ENCODE assay signal across 16 cellular contexts in the genomic region with DNA sequence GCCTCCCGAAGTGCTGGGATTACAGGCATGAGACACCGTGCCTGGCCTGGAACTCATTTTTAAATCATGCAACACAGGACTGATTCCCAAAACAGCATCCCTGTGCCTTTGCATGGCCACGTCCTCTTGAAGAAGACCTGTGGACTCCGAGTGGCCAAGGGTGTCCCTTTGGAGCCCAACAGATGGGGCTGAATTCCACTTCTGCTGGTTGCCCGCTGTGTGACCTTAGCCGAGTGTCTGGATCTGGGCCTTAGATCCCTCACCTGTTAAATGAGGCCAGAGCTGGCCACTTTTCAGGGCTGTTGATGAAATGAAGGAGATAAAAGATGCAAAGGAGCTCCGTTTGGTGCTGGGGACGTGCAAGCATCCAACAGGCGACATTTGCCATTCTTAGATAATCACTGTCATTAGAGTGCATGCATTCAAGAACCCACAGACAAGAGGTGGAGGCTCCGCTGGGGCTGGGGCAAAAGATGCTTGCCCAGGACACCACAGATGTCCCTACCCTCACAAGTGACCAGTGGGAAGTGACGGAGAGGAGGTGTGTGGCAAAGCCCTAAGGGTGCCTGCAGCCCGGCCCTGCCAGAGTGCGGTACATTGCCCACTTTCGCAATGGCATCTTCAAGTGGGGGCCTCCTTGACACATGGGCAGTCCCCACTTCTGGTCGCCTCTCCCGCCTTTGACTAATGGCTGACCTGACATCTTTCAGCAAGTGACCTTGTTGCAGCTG.
A peak's percentile ranks its signal among the peaks of the same experiment; 100 is the strongest.
DNase-seq lines count a peak whose midpoint lies in the region; ATAC-seq and TF ChIP-seq lines count a peak whose summit lies in the region.
"Had no signal": no experiment of that assay in that cellular context is flagged by ENCODE, and none has a peak within 500 bp of the region (broad histone marks: within the 10 kb centered on the region; RNA-seq: fewer than 3 reads in every experiment).

No MANE protein-coding gene starts in this region.

- peaks cover 5% of the 10 kb centered on the region in 2 donors for H3K4me1 Mint-ChIP-seq in natural killer cell
- H3K4me1 Mint-ChIP-seq in natural killer cell treated with Interleukin-12 subunit alpha and Interleukin-12 subunit beta and Interleukin-15 and Interleukin-18, amount 100 ng/mL, for 72 hours (ENCODE audit: low read depth in 2 of 2): peaks cover 6% of the 10 kb centered on the region in 2 donors

- no peak for TF ChIP-seq CTCF in natural killer cell (IDR thresholded peaks at IDR 0.05)

- no peak overlapping the region for H3K27ac Mint-ChIP-seq in natural killer cell
- H3K27ac Mint-ChIP-seq in natural killer cell treated with Interleukin-12 subunit alpha and Interleukin-12 subunit beta and Interleukin-15 and Interleukin-18, amount 100 ng/mL, for 72 hours: no peak overlapping the region
- H3K27ac Mint-ChIP-seq: CD4-positive, alpha-beta T cell had no signal

- H3K4me3 Mint-ChIP-seq in natural killer cell: no peak overlapping the region
- no peak overlapping the region for H3K4me3 Mint-ChIP-seq in natural killer cell treated with Interleukin-12 subunit alpha and Interleukin-12 subunit beta and Interleukin-15 and Interleukin-18, amount 100 ng/mL, for 72 hours
- H3K4me3 Mint-ChIP-seq: CD4-positive, alpha-beta T cell had no signal

- intact Hi-C loops in natural killer cell (cut with micrococcal nuclease): no loop called here
- intact Hi-C loops in sciatic nerve (cut with DNase I): no loop called here

- ATAC-seq in natural killer cell (no peak), sciatic nerve (no peak), GM21619 (IDR thresholded peaks at IDR 0.05; ENCODE audit: unreplicated experiment) (no peak), HG03045 (IDR thresholded peaks at IDR 0.05; ENCODE audit: unreplicated experiment) (no peak)
- ATAC-seq in natural killer cell treated with Interleukin-12 subunit alpha and Interleukin-12 subunit beta and Interleukin-15 and Interleukin-18, amount 100 ng/mL, for 72 hours: no peak

- H3K27me3 Mint-ChIP-seq in natural killer cell (ENCODE audit: low read depth in 2 of 2): no peaks in the 10 kb centered on the region
- H3K27me3 Mint-ChIP-seq in natural killer cell treated with Interleukin-12 subunit alpha and Interleukin-12 subunit beta and Interleukin-15 and Interleukin-18, amount 100 ng/mL, for 72 hours: no peaks in the 10 kb centered on the region
- H3K27me3 Mint-ChIP-seq: CD4-positive, alpha-beta T cell had no signal

- no peaks in the 10 kb centered on the region for H3K9me3 Mint-ChIP-seq in natural killer cell
- H3K9me3 Mint-ChIP-seq in natural killer cell treated with Interleukin-12 subunit alpha and Interleukin-12 subunit beta and Interleukin-15 and Interleukin-18, amount 100 ng/mL, for 72 hours: no peaks in the 10 kb centered on the region
- H3K9me3 Mint-ChIP-seq: CD4-positive, alpha-beta T cell had no signal

- peak; percentile 2 for DNase-seq in natural killer cell
- no peak for DNase-seq in natural killer cell treated with Interleukin-12 subunit alpha and Interleukin-12 subunit beta and Interleukin-15 and Interleukin-18, amount 100 ng/mL, for 72 hours (ENCODE audit: low spot score)
- DNase-seq in islet precursor cell: peak; percentile 51
- DNase-seq in sciatic nerve (ENCODE audit: low spot score): peak; percentile 50
- DNase-seq in activated CD4-positive, alpha-beta T cell treated with anti-CD3 and anti-CD28 coated beads, Interleukin-2, amount 50 U/mL, for 4 hours: no peak
- DNase-seq: ACHN; Calu3; CD4-positive, alpha-beta T cell; DMS79 treated with DMSO at 0.1 percent for 48 hours; NCI-H1092; NCI-H2107; NCI-H446 treated with DMSO at 0.1 percent for 48 hours; NCI-H774; Right ventricle myocardium superior had no signal

- H3K36me3 Mint-ChIP-seq in natural killer cell: no peaks in the 10 kb centered on the region
- H3K36me3 Mint-ChIP-seq in natural killer cell treated with Interleukin-12 subunit alpha and Interleukin-12 subunit beta and Interleukin-15 and Interleukin-18, amount 100 ng/mL, for 72 hours: no peaks in the 10 kb centered on the region

Comparison
In these comparisons a context has a peak if more than half of its experiments do, and no peak if none do; other contexts are left out.
1. DNase-seq: peak in natural killer cell (single experiment), islet precursor cell (single experiment) and sciatic nerve (single experiment); none in natural killer cell treated with Interleukin-12 subunit alpha and Interleukin-12 subunit beta and Interleukin-15 and Interleukin-18, amount 100 ng/mL, for 72 hours (single experiment) and activated CD4-positive, alpha-beta T cell treated with anti-CD3 and anti-CD28 coated beads, Interleukin-2, amount 50 U/mL, for 4 hours (0 of 2).